In genomic region chr22:46353483-46354105, GRCh38 we compare ENCODE assay signal across 15 cellular contexts. TPM values are rescaled to one million over a fixed set of nuclear protein-coding genes. Genes with fewer than 3 reads are reported as not detected.
DNase-seq lines count a peak whose midpoint lies in the region; ATAC-seq and TF ChIP-seq lines count a peak whose summit lies in the region.
"Had no signal": no experiment of that assay in that cellular context is flagged by ENCODE, and none has a peak within 500 bp of the region (broad histone marks: within the 10 kb centered on the region; RNA-seq: fewer than 3 reads in every experiment).

No MANE protein-coding gene starts in this region.

- H3K36me3 ChIP-seq in Loucy (ENCODE audit: insufficient read depth, low read length) (peaks cover 72% of the 10 kb centered on the region; the same call in 1 of the 2 replicates), body of pancreas (replicated peaks in 1 of 2; ENCODE audit: insufficient read depth in 1 of 2, low read depth in 2 of 2) (peaks cover 9 to 15% of the 10 kb centered on the region in 2 donors), right atrium auricular region (peaks cover 73% of the 10 kb centered on the region)

- TF ChIP-seq CTCF in Loucy (conservative IDR thresholded peaks at IDR 0.05; ENCODE audit: low read length): no peak
- TF ChIP-seq CTCF in body of pancreas (IDR thresholded peaks at IDR 0.05): no peak
- no peak for TF ChIP-seq CTCF in right atrium auricular region (IDR thresholded peaks at IDR 0.05)

- H4K20me1 ChIP-seq in Loucy (ENCODE audit: insufficient read depth, low read length, poor library complexity, severe bottlenecking): peaks cover 6% of the 10 kb centered on the region

- DNase-seq in body of pancreas (peak in 1 of 4 donors; percentile 49), right atrium auricular region (ENCODE audit: low spot score) (no peak)
- no peak for DNase-seq in activated effector memory CD4-positive, alpha-beta T cell treated with anti-CD3 and anti-CD28 coated beads, Interleukin-2, amount 50 U/mL, for 16 hours
- DNase-seq in stimulated activated naive CD8-positive, alpha-beta T cell treated with anti-CD3 and anti-CD28 coated beads, Interleukin-15, Interleukin-2, amounts not matched to agents 100 U/mL and 50 U/mL, for 24 hours: no peak
- DNase-seq: activated naive CD4-positive, alpha-beta T cell treated with anti-CD3 and anti-CD28 coated beads for 36 hours; activated T-cell treated with anti-CD3 and anti-CD28 coated beads for 4 hours; GDM1 had no signal

- H3K4me2 ChIP-seq in Loucy (ENCODE audit: low read depth, low read length, poor library complexity, severe bottlenecking): peak overlapping the region; percentile 33

- H2AFZ ChIP-seq in Loucy (ENCODE audit: low read length): no peak overlapping the region
- H2AFZ ChIP-seq: parathyroid adenoma had no signal

- no peak overlapping the region for H3K9ac ChIP-seq in Loucy (ENCODE audit: low read depth, low read length, poor library complexity, severe bottlenecking)
- H3K9ac ChIP-seq: parathyroid adenoma had no signal

- intact Hi-C loops in body of pancreas (cut with DNase I): no loop called here

- no peaks in the 10 kb centered on the region for H3K9me2 ChIP-seq in Loucy (replicated peaks; ENCODE audit: low read depth, low read length)

- 60 to 68% methylated on average over 7 to 8 of the region's 8 CpGs for WGBS in body of pancreas, 2 donors

- ATAC-seq in body of pancreas: no peak
- no peak for ATAC-seq in stimulated activated naive CD8-positive, alpha-beta T cell treated with anti-CD3 and anti-CD28 coated beads, Interleukin-15, Interleukin-2, amounts not matched to agents 100 U/mL and 50 U/mL, for 24 hours
- ATAC-seq in HG03342 (IDR thresholded peaks at IDR 0.05; ENCODE audit: unreplicated experiment): no peak

- no peak for TF ChIP-seq POLR2A in body of pancreas (IDR thresholded peaks at IDR 0.05)

- H3K27me3 ChIP-seq in Loucy (ENCODE audit: insufficient read depth, low read length, poor library complexity, severe bottlenecking) (no peaks in the 10 kb centered on the region), body of pancreas (no peaks in the 10 kb centered on the region), right atrium auricular region (no peaks in the 10 kb centered on the region)
- H3K27me3 ChIP-seq: BE2C, brain microvascular endothelial cell, dorsolateral prefrontal cortex, vagina had no signal

- H3K9me3 ChIP-seq in Loucy (ENCODE audit: insufficient read depth, low read depth, low read length) (no peaks in the 10 kb centered on the region), body of pancreas (no peaks in the 10 kb centered on the region), right atrium auricular region (no peaks in the 10 kb centered on the region)
- H3K9me3 ChIP-seq: BE2C, vagina had no signal

- peaks cover 13% of the 10 kb centered on the region for H3K4me1 ChIP-seq in Loucy (ENCODE audit: insufficient read depth, low read length, poor library complexity, severe bottlenecking)
- peaks cover 61% of the 10 kb centered on the region for H3K4me1 ChIP-seq in body of pancreas
- peaks cover 0 to 45% of the 10 kb centered on the region in 2 donors for H3K4me1 ChIP-seq in right atrium auricular region
- H3K4me1 ChIP-seq: parathyroid adenoma had no signal

- H3F3A ChIP-seq in Loucy (ENCODE audit: low read depth): no peaks in the 10 kb centered on the region

- H3K4me3 ChIP-seq in Loucy (ENCODE audit: low read length, poor library complexity, severe bottlenecking) (no peak overlapping the region), body of pancreas (no peak overlapping the region), right atrium auricular region (no peak overlapping the region)
- H3K4me3 ChIP-seq: dorsolateral prefrontal cortex, vagina had no signal

- H3K79me2 ChIP-seq in Loucy (ENCODE audit: insufficient read depth, low read length): no peaks in the 10 kb centered on the region
- H3K79me2 ChIP-seq: parathyroid adenoma had no signal

- H3K27ac ChIP-seq in body of pancreas (peak overlapping the region; percentile 66 to 72 (median 69)), right atrium auricular region (peak overlapping the region; percentile 84 to 87), temporal lobe (ENCODE audit: low read depth, low read length) (peak overlapping the region; percentile 41)
- H3K27ac ChIP-seq: brain microvascular endothelial cell, parathyroid adenoma, vagina had no signal

RNA-seq across cellular contexts. Expression of gene TRMU, which starts 18.1 kb away (rescaled TPM):
- 10 to 100 TPM; 34.2 to 43.5 TPM for total RNA-seq in body of pancreas
- total RNA-seq in right atrium auricular region: 10 to 100 TPM; 22.2 to 22.4 TPM
- total RNA-seq in temporal lobe: 21.6 TPM

RNA-seq across cellular contexts. Expression of gene GTSE1, which starts 56.9 kb away (rescaled TPM):
- total RNA-seq in body of pancreas (under 1 TPM in 1 of 2 donors, not detected in 1; 0.26 TPM), right atrium auricular region (under 1 TPM; 0.16 to 0.63 TPM), temporal lobe (1.7 TPM)
